In genomic region chr10:35346248-35346647, GRCh38 we compare ENCODE assay signal across 19 cellular contexts.
"Had no signal": no experiment of that assay in that cellular context is flagged by ENCODE, and none has a peak within 500 bp of the region (broad histone marks: within the 10 kb centered on the region; RNA-seq: fewer than 3 reads in every experiment).

No MANE protein-coding gene starts in this region.

- H3K27ac ChIP-seq: adrenal gland, cardiac muscle cell, parathyroid adenoma, transverse colon, vagina had no signal

- ATAC-seq: activated CD4-positive, alpha-beta T cell treated with anti-CD3 and anti-CD28 coated beads for 36 hours; activated naive CD4-positive, alpha-beta T cell treated with anti-CD3 and anti-CD28 coated beads, Interleukin-2, amount 50 U/mL, for 72 hours; esophagus mucosa; natural killer cell treated with Interleukin-12 subunit alpha and Interleukin-12 subunit beta and Interleukin-15 and Interleukin-18, amount 100 ng/mL, for 72 hours had no signal

- H3K4me3 ChIP-seq: adrenal gland, cardiac muscle cell, gastrocnemius medialis, heart left ventricle, transverse colon, vagina had no signal

- H3K36me3 ChIP-seq: adrenal gland, cardiac muscle cell, gastrocnemius medialis, heart left ventricle, transverse colon, vagina had no signal

- H3K27me3 Mint-ChIP-seq: activated CD4-positive, alpha-beta T cell treated with anti-CD3 and anti-CD28 coated beads for 36 hours; natural killer cell treated with Interleukin-12 subunit alpha and Interleukin-12 subunit beta and Interleukin-15 and Interleukin-18, amount 100 ng/mL, for 72 hours had no signal

- H3K9ac ChIP-seq: parathyroid adenoma had no signal

- H3K4me3 Mint-ChIP-seq: activated CD4-positive, alpha-beta T cell treated with anti-CD3 and anti-CD28 coated beads for 36 hours; natural killer cell treated with Interleukin-12 subunit alpha and Interleukin-12 subunit beta and Interleukin-15 and Interleukin-18, amount 100 ng/mL, for 72 hours; T-helper 2 cell treated with Interferon-gamma antibody and Interleukin-4, amounts not matched to agents 5 μg/mL and 100 μg/mL, for 36 hours had no signal

- H2AFZ ChIP-seq: parathyroid adenoma had no signal

- DNase-seq: activated CD4-positive, alpha-beta T cell treated with anti-CD3 and anti-CD28 coated beads for 36 hours; activated CD4-positive, alpha-beta T cell treated with anti-CD3 and anti-CD28 coated beads, Interleukin-2, amount 50 U/mL, for 48 hours; activated gamma-delta T cell; gastrocnemius medialis; heart left ventricle; mesendoderm; stimulated activated CD4-positive, alpha-beta T cell treated with anti-CD3 and anti-CD28 coated beads, Interleukin-12 subunit alpha, Interleukin-12 subunit beta, amount 100 ng/mL, for 4 hours; stimulated activated CD4-positive, alpha-beta T cell treated with anti-CD3 and anti-CD28 coated beads, Interleukin-1b, Interleukin-23, amount 100 ng/mL, for 48 hours; stimulated activated CD8-positive, alpha-beta memory T cell treated with anti-CD3 and anti-CD28 coated beads, Interleukin-4, amount 100 ng/mL, for 48 hours; stimulated activated naive CD4-positive, alpha-beta T cell treated with Interleukin-2 at 50 U/mL for 16 hours; transverse colon had no signal

- H3K36me3 Mint-ChIP-seq: natural killer cell treated with Interleukin-12 subunit alpha and Interleukin-12 subunit beta and Interleukin-15 and Interleukin-18, amount 100 ng/mL, for 72 hours had no signal

- H3K27me3 ChIP-seq: adrenal gland, cardiac muscle cell, gastrocnemius medialis, heart left ventricle, transverse colon, vagina had no signal

- H3K9me3 Mint-ChIP-seq: activated naive CD4-positive, alpha-beta T cell treated with anti-CD3 and anti-CD28 coated beads, Interleukin-2, amount 50 U/mL, for 72 hours; natural killer cell treated with Interleukin-12 subunit alpha and Interleukin-12 subunit beta and Interleukin-15 and Interleukin-18, amount 100 ng/mL, for 72 hours; T-helper 2 cell treated with Interferon-gamma antibody and Interleukin-4, amounts not matched to agents 5 μg/mL and 100 μg/mL, for 36 hours had no signal

- H3K27ac Mint-ChIP-seq: activated CD4-positive, alpha-beta T cell treated with anti-CD3 and anti-CD28 coated beads for 36 hours; activated naive CD4-positive, alpha-beta T cell treated with anti-CD3 and anti-CD28 coated beads, Interleukin-2, amount 50 U/mL, for 72 hours; T-helper 2 cell treated with Interferon-gamma antibody and Interleukin-4, amounts not matched to agents 5 μg/mL and 100 μg/mL, for 36 hours had no signal

- H3K9me3 ChIP-seq: adrenal gland, gastrocnemius medialis, heart left ventricle, transverse colon, vagina had no signal
